ENCODE assay signal across 18 cellular contexts in genomic region chr13:109479534-109479933, GRCh38.
"Had no signal": no experiment of that assay in that cellular context is flagged by ENCODE, and none has a peak within 500 bp of the region (broad histone marks: within the 10 kb centered on the region; RNA-seq: fewer than 3 reads in every experiment).

No MANE protein-coding gene starts in this region.

- ATAC-seq: Panc1 had no signal

- DNase-seq: KBM-7, MV-4-11, NCI-H1048, NCI-H1105, NCI-H1417, NCI-H1436 treated with DMSO at 0.1 percent for 48 hours, NCI-H1694 treated with DMSO at 0.1 percent for 48 hours, NCI-H1930, NCI-H2081, NCI-H2107, NCI-H2227 treated with DMSO at 0.1 percent for 48 hours, NCI-H524, NCI-H526 treated with DMSO at 0.1 percent for 48 hours, NCI-H748 treated with DMSO at 0.1 percent for 48 hours, SK-N-SH, SW 1271 had no signal

- H3K9me2 ChIP-seq: SK-N-SH had no signal

- H3K4me2 ChIP-seq: SK-N-SH had no signal

- H3K9me3 ChIP-seq: SK-N-SH had no signal

- H3K27ac ChIP-seq: RWPE1 had no signal
